Comparison of ENCODE assay signal across 19 cellular contexts in the genomic region with DNA sequence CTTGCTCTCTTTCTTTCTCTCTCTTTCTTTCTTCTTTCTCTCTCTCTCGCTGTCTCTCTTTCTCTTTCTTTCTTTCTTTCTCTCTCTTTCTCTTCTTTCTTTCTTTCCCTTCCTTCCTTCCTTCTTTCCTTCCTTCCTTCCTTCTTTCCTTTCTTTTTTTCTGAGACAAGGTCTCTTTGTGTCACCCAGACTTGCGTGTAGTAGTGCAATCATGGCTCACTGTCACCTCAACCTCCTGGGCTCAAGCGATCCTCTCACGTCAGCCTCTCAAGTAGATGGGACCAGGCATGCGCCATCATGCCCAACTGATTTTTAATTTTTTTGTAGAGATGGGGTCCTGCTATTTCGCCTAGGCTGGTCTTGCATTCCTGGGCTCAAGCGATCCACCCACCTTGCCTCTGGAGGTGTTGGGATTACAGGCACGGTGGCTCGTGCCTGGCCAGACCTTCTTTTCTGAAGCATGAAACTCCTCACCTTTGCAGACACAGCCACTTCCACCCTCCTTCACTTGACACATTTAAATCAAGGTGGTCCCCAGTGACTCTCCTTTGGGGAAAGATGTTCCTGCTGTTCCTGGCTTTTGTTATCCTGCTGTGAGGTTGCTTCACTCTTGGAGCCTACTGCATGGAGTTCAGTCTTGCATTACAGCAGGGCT. TPM values are rescaled to one million over a fixed set of nuclear protein-coding genes. Genes with fewer than 3 reads are reported as not detected.
DNase-seq lines count a peak whose midpoint lies in the region; ATAC-seq, FAIRE-seq and TF ChIP-seq lines count a peak whose summit lies in the region.
"Had no signal": no experiment of that assay in that cellular context is flagged by ENCODE, and none has a peak within 500 bp of the region (broad histone marks: within the 10 kb centered on the region; RNA-seq: fewer than 3 reads in every experiment).

No MANE protein-coding gene starts in this region.

- H3K4me3 ChIP-seq in K562: no peak overlapping the region
- H3K4me3 ChIP-seq in smooth muscle cell: no peak overlapping the region
- H3K4me3 ChIP-seq in HAP-1: no peak overlapping the region
- no peak overlapping the region for H3K4me3 ChIP-seq in PC-3 (ENCODE audit: low read length)
- H3K4me3 ChIP-seq: BLaER1, Peyer's patch had no signal

- ATAC-seq in K562: no peak
- ATAC-seq in left lobe of liver: no peak
- no peak for ATAC-seq in SK-N-SH treated with all-trans-retinoic acid at 6 μM for 48 hours
- no peak for ATAC-seq in PC-3

- H3K79me2 ChIP-seq in K562 (ENCODE audit: control insufficient read depth, insufficient read depth, low read length) (no peaks in the 10 kb centered on the region), smooth muscle cell (ENCODE audit: low read depth) (no peaks in the 10 kb centered on the region), PC-3 (ENCODE audit: low read length) (no peaks in the 10 kb centered on the region)

- TF ChIP-seq EP300 in K562 (IDR thresholded peaks at IDR 0.05; ENCODE audit: low read length): no peak

- H3K9ac ChIP-seq in K562 (ENCODE audit: insufficient read depth in 1 of 2, low read depth in 2 of 2, low read length in 2 of 2): no peak overlapping the region
- H3K9ac ChIP-seq in smooth muscle cell (ENCODE audit: low read depth): no peak overlapping the region
- H3K9ac ChIP-seq in PC-3 (ENCODE audit: low read length): no peak overlapping the region
- H3K9ac ChIP-seq: BLaER1, KMS-11 had no signal

- FAIRE-seq in K562 (lab: Jason Lieb, UNC): no peak

- in situ Hi-C loops in K562 (cut with MboI) (loop anchor here (25.0 kb wide), 1 partner anchor 309 kb away; no protein-coding TSS in a partner anchor), HAP-1 (cut with MboI; ENCODE audit: low sequenced_read_pairs) (no loop called here)

- TF ChIP-seq CTCF in K562 (IDR thresholded peaks at IDR 0.05 in 2 of 3, conservative IDR thresholded peaks at IDR 0.05 in 1 of 3; ENCODE audit: insufficient read depth in 2 of 3, low read depth in 1 of 3, low read length in 3 of 3): no peak
- TF ChIP-seq CTCF in smooth muscle cell (IDR thresholded peaks at IDR 0.05; ENCODE audit: borderline replicate concordance, insufficient read depth, poor library complexity, severe bottlenecking): no peak
- TF ChIP-seq CTCF in PC-3 (conservative IDR thresholded peaks at IDR 0.05; ENCODE audit: low read depth, low read length): no peak

- TF ChIP-seq RAD21 in K562 (CRISPR knock-in tag; conservative IDR thresholded peaks at IDR 0.05 in 1 of 2, IDR thresholded peaks at IDR 0.05 in 1 of 2): no peak

- under 1% methylated on average over 9 of the region's 9 CpGs for WGBS in K562 (ENCODE audit: insufficient coverage, low coverage, missing lambda C conversion rate)
- 87% methylated on average over 9 of the region's 9 CpGs for WGBS in smooth muscle cell (ENCODE audit: low lambda C conversion rate)

- H3F3A ChIP-seq in smooth muscle cell (ENCODE audit: low read depth) (no peaks in the 10 kb centered on the region), PC-3 (ENCODE audit: low read length, unreplicated experiment) (no peaks in the 10 kb centered on the region)

- POLR2A ChIA-PET in K562 (lab: Yijun Ruan, JAX): no interaction called here
- POLR2A ChIA-PET in PC-3 (lab: Charles Lee; ENCODE audit: unreplicated experiment): no interaction called here

- H3K4me2 ChIP-seq in K562 (ENCODE audit: insufficient read depth, low read length): no peak overlapping the region
- H3K4me2 ChIP-seq in smooth muscle cell: no peak overlapping the region
- no peak overlapping the region for H3K4me2 ChIP-seq in PC-3 (ENCODE audit: low read length)
- H3K4me2 ChIP-seq: BLaER1, KMS-11 had no signal

- H3K9me1 ChIP-seq in K562 (ENCODE audit: control insufficient read depth, insufficient read depth, low read length): no peaks in the 10 kb centered on the region

- no peaks in the 10 kb centered on the region; a peak in 1 of 5 replicates for H3K27me3 ChIP-seq in K562 (ENCODE audit: control insufficient read depth in 2 of 2, insufficient read depth in 2 of 2, low read length in 2 of 2)
- H3K27me3 ChIP-seq in smooth muscle cell (ENCODE audit: low read depth): no peaks in the 10 kb centered on the region
- H3K27me3 ChIP-seq in HAP-1 (ENCODE audit: low read depth): no peaks in the 10 kb centered on the region
- H3K27me3 ChIP-seq in PC-3 (ENCODE audit: low read length): peaks cover 23% of the 10 kb centered on the region; the same call in 1 of the 2 replicates
- H3K27me3 ChIP-seq: BLaER1, Peyer's patch had no signal

- H2AFZ ChIP-seq in K562 (ENCODE audit: low read depth, low read length): no peak overlapping the region
- peak overlapping the region; percentile 73 for H2AFZ ChIP-seq in smooth muscle cell (ENCODE audit: low read depth)
- H2AFZ ChIP-seq in PC-3 (ENCODE audit: low read length): no peak overlapping the region

- no peak for TF ChIP-seq POLR2A in K562 (conservative IDR thresholded peaks at IDR 0.05)

- no peak overlapping the region for H3K27ac ChIP-seq in K562 (ENCODE audit: extremely low read depth, low read depth, low read length)
- no peak overlapping the region for H3K27ac ChIP-seq in smooth muscle cell (ENCODE audit: low read depth)
- H3K27ac ChIP-seq in PC-3 (ENCODE audit: low read length): no peak overlapping the region
- H3K27ac ChIP-seq: BLaER1, KMS-11, Peyer's patch had no signal

- H3K9me3 ChIP-seq in K562 (replicated peaks; ENCODE audit: control insufficient read depth, insufficient read depth, low read depth, low read length) (no peaks in the 10 kb centered on the region), smooth muscle cell (replicated peaks; ENCODE audit: low read depth) (peaks cover 7% of the 10 kb centered on the region), HAP-1 (no peaks in the 10 kb centered on the region), PC-3 (ENCODE audit: low read length) (no peaks in the 10 kb centered on the region)

- H3K9me2 ChIP-seq in PC-3 (replicated peaks; ENCODE audit: low read length): no peaks in the 10 kb centered on the region

- intact Hi-C loops in K562 (cut with micrococcal nuclease) (no loop called here), PC-3 (cut with micrococcal nuclease) (no loop called here)

- DNase-seq in activated CD8-positive, alpha-beta memory T cell treated with anti-CD3 and anti-CD28 coated beads for 24 hours: peak; percentile 13
- no peak for DNase-seq in activated CD8-positive, alpha-beta memory T cell treated with anti-CD3 and anti-CD28 coated beads, Interleukin-2, amount 50 U/mL, for 4 hours
- DNase-seq in K562 (ENCODE audit: extremely low read depth in 1 of 4, low spot score in 3 of 4): no peak
- DNase-seq in left lobe of liver (ENCODE audit: low spot score): peak; percentile 11
- DNase-seq in smooth muscle cell (lab: John Stamatoyannopoulos, UW; ENCODE audit: unreplicated experiment): no peak
- no peak for DNase-seq in HAP-1 (ENCODE audit: low spot score in 2 of 2)
- no peak for DNase-seq in PC-3
- DNase-seq: 8988T; CD8-positive, alpha-beta memory T cell; DMS79 treated with DMSO at 0.1 percent for 48 hours; NCI-H1092; NCI-H2081; NCI-H510A treated with DMSO at 0.1 percent for 48 hours; Peyer's patch; Right ventricle myocardium superior had no signal

- H3K4me1 ChIP-seq in K562 (replicated peaks in 1 of 2; ENCODE audit: control insufficient read depth in 2 of 2, insufficient read depth in 2 of 2, low read length in 2 of 2) (no peaks in the 10 kb centered on the region), smooth muscle cell (ENCODE audit: low read depth) (no peaks in the 10 kb centered on the region), HAP-1 (no peaks in the 10 kb centered on the region), PC-3 (ENCODE audit: insufficient read depth, low read length) (no peaks in the 10 kb centered on the region)
- H3K4me1 ChIP-seq: BLaER1, Peyer's patch had no signal

- H3K36me3 ChIP-seq in K562 (ENCODE audit: control insufficient read depth, insufficient read depth, low read length) (no peaks in the 10 kb centered on the region), smooth muscle cell (ENCODE audit: low read depth) (no peaks in the 10 kb centered on the region), HAP-1 (replicated peaks) (no peaks in the 10 kb centered on the region), PC-3 (ENCODE audit: low read depth, low read length) (no peaks in the 10 kb centered on the region)
- H3K36me3 ChIP-seq: BLaER1, Peyer's patch had no signal

- BruUV-seq in K562 (replicated peaks; lab: Mats Ljungman, UMichigan) (no TSS peak), PC-3 (replicated peaks; lab: Mats Ljungman, UMichigan) (no TSS peak)

- CTCF ChIA-PET in K562 (lab: Yijun Ruan, JAX; ENCODE audit: low intra/inter-chr PET ratio) (no interaction called here), PC-3 (lab: Charles Lee) (no interaction called here)

- H4K20me1 ChIP-seq in K562 (replicated peaks; ENCODE audit: control insufficient read depth, insufficient read depth, low read length): no peaks in the 10 kb centered on the region
- H4K20me1 ChIP-seq in smooth muscle cell (ENCODE audit: low read depth): no peaks in the 10 kb centered on the region
- no peaks in the 10 kb centered on the region for H4K20me1 ChIP-seq in PC-3 (ENCODE audit: low read length)
- H4K20me1 ChIP-seq: BLaER1 had no signal

TF ChIP-seq in SK-N-SH treated with all-trans-retinoic acid at 6 μM for 48 hours, 23 proteins besides CTCF, POLR2A, EP300 and RAD21 (continues in another document):
- TF ChIP-seq SNAI2 (CRISPR knock-in tag; IDR thresholded peaks at IDR 0.05) (no peak), PPARA (CRISPR knock-in tag; IDR thresholded peaks at IDR 0.05; ENCODE audit: borderline replicate concordance) (no peak), ZFP30 (CRISPR knock-in tag; IDR thresholded peaks at IDR 0.05) (no peak), TCF4 (CRISPR knock-in tag; IDR thresholded peaks at IDR 0.05; ENCODE audit: borderline replicate concordance) (no peak)

RNA-seq across cellular contexts. Expression of gene NKD1, which starts 26.8 kb away (rescaled TPM):
- total RNA-seq in K562 (2011; cell fraction: chromatin; rRNA removed; ENCODE audit: low replicate concordance): 0.02 TPM in 1 of 2 replicates, not detected in the other
- not detected in 2 replicates for total RNA-seq in K562 (2011; cell fraction: nucleolus; rRNA removed)
- under 0.01 and 0.08 TPM in 2 replicates for total RNA-seq in K562 (2011; cell fraction: nucleoplasm; rRNA removed)
- total RNA-seq in K562 (2014; rRNA removed): 0.04 and 0.18 TPM in 2 replicates
- under 0.01 TPM in 2 replicates for total RNA-seq in K562 (2014; rRNA removed; fragmentation: Illumina TruSeq; extraction: Trizol)
- total RNA-seq in K562 (2015; rRNA removed; fragmentation: Illumina TruSeq; extraction: Trizol): 0.07 and 0.08 TPM in 2 replicates
- total RNA-seq in K562 (2021): 0.22 and 0.24 TPM in 2 replicates
- under 0.01 and 0.11 TPM in 2 replicates for polyA plus RNA-seq in K562 (2011; rRNA removed)
- under 0.01 and 0.39 TPM in 2 replicates for polyA plus RNA-seq in K562 (2011; cell fraction: cytosol; rRNA removed)
- polyA plus RNA-seq in K562 (2011; cell fraction: nucleus; rRNA removed): 0.11 and 0.33 TPM in 2 replicates
- polyA plus RNA-seq in K562 (2012): 0.03 and 0.04 TPM in 2 replicates
- 0.01 and 0.07 TPM in 2 replicates for polyA plus RNA-seq in K562 (2014; fragmentation: Illumina TruSeq; extraction: Trizol)
- not detected for polyA plus RNA-seq in K562 (2014; fragmentation: Nextera tagmentation; extraction: Ambion mirVana)
- polyA plus RNA-seq in K562 (2014; rRNA removed): 0.04 TPM in 1 of 2 replicates, not detected in the other
- polyA minus RNA-seq in K562 (2011; rRNA and poly(A)+ RNA removed): under 0.01 TPM in 2 replicates
- polyA minus RNA-seq in K562 (2011; cell fraction: cytosol; rRNA and poly(A)+ RNA removed): not detected in 2 replicates
- under 0.01 and 0.22 TPM in 2 replicates for polyA minus RNA-seq in K562 (2011; cell fraction: nucleus; rRNA and poly(A)+ RNA removed)
- 3.9 TPM for total RNA-seq in left lobe of liver
- total RNA-seq in smooth muscle cell: 4.5 and 5.6 TPM in 2 replicates
- polyA plus RNA-seq in smooth muscle cell: 8.8 and 18.8 TPM in 2 replicates
- total RNA-seq in PC-3 (2014; rRNA removed): 0.06 and 0.07 TPM in 2 replicates
- total RNA-seq: G401 had no signal

Comparison
In these comparisons a context has a peak if more than half of its experiments do, and no peak if none do; other contexts are left out.
1. DNase-seq: peak in activated CD8-positive, alpha-beta memory T cell treated with anti-CD3 and anti-CD28 coated beads for 24 hours (single experiment) and left lobe of liver (single experiment); none in activated CD8-positive, alpha-beta memory T cell treated with anti-CD3 and anti-CD28 coated beads, Interleukin-2, amount 50 U/mL, for 4 hours (single experiment), K562 (0 of 4), smooth muscle cell (single experiment), HAP-1 (0 of 2) and PC-3 (single experiment).